In the genomic region with DNA sequence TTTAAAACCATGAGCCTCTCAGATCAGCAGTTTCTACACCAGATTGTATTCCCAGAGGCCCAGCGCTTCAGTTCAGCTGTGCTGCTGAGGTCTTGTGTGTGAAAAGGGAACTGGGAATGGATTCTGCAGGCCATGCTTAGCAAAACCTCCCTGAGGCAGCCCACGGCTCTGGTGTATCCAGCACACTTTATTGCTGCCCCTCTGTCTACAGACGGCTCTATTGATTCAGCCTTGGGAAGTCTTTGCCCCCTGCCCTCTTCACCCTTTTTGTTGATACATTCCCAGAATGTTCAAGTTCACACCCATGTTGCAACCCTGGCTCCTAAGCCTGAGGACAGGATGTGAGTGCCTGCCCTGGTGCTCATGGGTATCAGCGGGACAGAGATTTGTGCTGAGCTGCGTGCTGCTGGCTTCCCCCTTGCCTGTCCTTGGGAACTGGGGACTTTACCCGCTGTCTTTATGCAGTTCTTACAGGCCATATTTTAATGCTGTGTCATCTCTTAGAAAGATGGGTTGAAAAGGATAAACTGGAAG, we compare ENCODE assay signal across 1 cellular context.
A peak's percentile ranks its signal among the peaks of the same experiment; 100 is the strongest.
TF ChIP-seq lines count a peak whose summit lies in the region.

No MANE protein-coding gene starts in this region.

TF ChIP-seq in HepG2, 621 proteins besides CTCF, POLR2A, EP300 and RAD21 (continued from another document and continues in another):
- TF ChIP-seq KIAA2018 (CRISPR knock-in tag; IDR thresholded peaks at IDR 0.05; ENCODE audit: borderline replicate concordance) (no peak), SPEN (CRISPR knock-in tag; IDR thresholded peaks at IDR 0.05; ENCODE audit: low read depth) (peak; percentile 83; the same call in 1 of the 2 replicates), ZNF792 (CRISPR knock-in tag; IDR thresholded peaks at IDR 0.05) (peak; percentile 96), HNRNPL (IDR thresholded peaks at IDR 0.05; ENCODE audit: low read depth, low read length) (0 out of 2 replicates have a peak, but pooled peaks have one; percentile 47), GLMP (CRISPR knock-in tag; IDR thresholded peaks at IDR 0.05; ENCODE audit: borderline replicate concordance) (no peak), ZBTB3 (CRISPR knock-in tag; IDR thresholded peaks at IDR 0.05; ENCODE audit: borderline replicate concordance, low read depth) (no peak), SRSF9 (IDR thresholded peaks at IDR 0.05; ENCODE audit: borderline replicate concordance, insufficient read depth, low read depth, low read length, poor library complexity, severe bottlenecking) (no peak), TBL1XR1 (IDR thresholded peaks at IDR 0.05; ENCODE audit: borderline replicate concordance, low read length, partially characterized antibody) (peak; percentile 100), FOXK2 (IDR thresholded peaks at IDR 0.05) (peak; percentile 49), MIER3 (CRISPR knock-in tag; IDR thresholded peaks at IDR 0.05; ENCODE audit: borderline replicate concordance) (peak; percentile 96; the same call in 1 of the 2 replicates), MYC (CRISPR knock-in tag; IDR thresholded peaks at IDR 0.05; ENCODE audit: borderline replicate concordance) (peak; percentile 87; the same call in 1 of the 2 replicates), JARID2 (CRISPR knock-in tag; IDR thresholded peaks at IDR 0.05; ENCODE audit: insufficient replicate concordance) (no peak), ZNF18 (CRISPR knock-in tag; IDR thresholded peaks at IDR 0.05; ENCODE audit: insufficient replicate concordance) (peak; percentile 98), THAP7 (CRISPR knock-in tag; IDR thresholded peaks at IDR 0.05) (peak; percentile 76), HBP1 (CRISPR knock-in tag; IDR thresholded peaks at IDR 0.05; ENCODE audit: low read depth) (peak; percentile 72; the same call in 1 of the 2 replicates), ZNF383 (CRISPR knock-in tag; IDR thresholded peaks at IDR 0.05; ENCODE audit: borderline replicate concordance) (no peak), MAFF (IDR thresholded peaks at IDR 0.05; ENCODE audit: low read depth, low read length) (peak; percentile 4; the same call in 1 of the 2 replicates)
- TF ChIP-seq, protein P1, sequence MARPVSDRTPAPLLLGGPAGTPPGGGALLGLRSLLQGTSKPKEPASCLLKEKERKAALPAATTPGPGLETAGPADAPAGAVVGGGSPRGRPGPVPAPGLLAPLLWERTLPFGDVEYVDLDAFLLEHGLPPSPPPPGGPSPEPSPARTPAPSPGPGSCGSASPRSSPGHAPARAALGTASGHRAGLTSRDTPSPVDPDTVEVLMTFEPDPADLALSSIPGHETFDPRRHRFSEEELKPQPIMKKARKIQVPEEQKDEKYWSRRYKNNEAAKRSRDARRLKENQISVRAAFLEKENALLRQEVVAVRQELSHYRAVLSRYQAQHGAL (CRISPR knock-in tag; IDR thresholded peaks at IDR 0.05; ENCODE audit: not compliant biosample characterization) = no peak
- TF ChIP-seq, protein P2, sequence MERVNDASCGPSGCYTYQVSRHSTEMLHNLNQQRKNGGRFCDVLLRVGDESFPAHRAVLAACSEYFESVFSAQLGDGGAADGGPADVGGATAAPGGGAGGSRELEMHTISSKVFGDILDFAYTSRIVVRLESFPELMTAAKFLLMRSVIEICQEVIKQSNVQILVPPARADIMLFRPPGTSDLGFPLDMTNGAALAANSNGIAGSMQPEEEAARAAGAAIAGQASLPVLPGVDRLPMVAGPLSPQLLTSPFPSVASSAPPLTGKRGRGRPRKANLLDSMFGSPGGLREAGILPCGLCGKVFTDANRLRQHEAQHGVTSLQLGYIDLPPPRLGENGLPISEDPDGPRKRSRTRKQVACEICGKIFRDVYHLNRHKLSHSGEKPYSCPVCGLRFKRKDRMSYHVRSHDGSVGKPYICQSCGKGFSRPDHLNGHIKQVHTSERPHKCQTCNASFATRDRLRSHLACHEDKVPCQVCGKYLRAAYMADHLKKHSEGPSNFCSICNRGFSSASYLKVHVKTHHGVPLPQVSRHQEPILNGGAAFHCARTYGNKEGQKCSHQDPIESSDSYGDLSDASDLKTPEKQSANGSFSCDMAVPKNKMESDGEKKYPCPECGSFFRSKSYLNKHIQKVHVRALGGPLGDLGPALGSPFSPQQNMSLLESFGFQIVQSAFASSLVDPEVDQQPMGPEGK (CRISPR knock-in tag; IDR thresholded peaks at IDR 0.05) = peak; percentile 91; the same call in 1 of the 2 replicates
- TF ChIP-seq, protein P3, sequence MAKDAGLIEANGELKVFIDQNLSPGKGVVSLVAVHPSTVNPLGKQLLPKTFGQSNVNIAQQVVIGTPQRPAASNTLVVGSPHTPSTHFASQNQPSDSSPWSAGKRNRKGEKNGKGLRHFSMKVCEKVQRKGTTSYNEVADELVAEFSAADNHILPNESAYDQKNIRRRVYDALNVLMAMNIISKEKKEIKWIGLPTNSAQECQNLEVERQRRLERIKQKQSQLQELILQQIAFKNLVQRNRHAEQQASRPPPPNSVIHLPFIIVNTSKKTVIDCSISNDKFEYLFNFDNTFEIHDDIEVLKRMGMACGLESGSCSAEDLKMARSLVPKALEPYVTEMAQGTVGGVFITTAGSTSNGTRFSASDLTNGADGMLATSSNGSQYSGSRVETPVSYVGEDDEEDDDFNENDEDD (CRISPR knock-in tag; IDR thresholded peaks at IDR 0.05; ENCODE audit: borderline replicate concordance) = peak; percentile 67; the same call in 1 of the 2 replicates
- TF ChIP-seq, protein P4, sequence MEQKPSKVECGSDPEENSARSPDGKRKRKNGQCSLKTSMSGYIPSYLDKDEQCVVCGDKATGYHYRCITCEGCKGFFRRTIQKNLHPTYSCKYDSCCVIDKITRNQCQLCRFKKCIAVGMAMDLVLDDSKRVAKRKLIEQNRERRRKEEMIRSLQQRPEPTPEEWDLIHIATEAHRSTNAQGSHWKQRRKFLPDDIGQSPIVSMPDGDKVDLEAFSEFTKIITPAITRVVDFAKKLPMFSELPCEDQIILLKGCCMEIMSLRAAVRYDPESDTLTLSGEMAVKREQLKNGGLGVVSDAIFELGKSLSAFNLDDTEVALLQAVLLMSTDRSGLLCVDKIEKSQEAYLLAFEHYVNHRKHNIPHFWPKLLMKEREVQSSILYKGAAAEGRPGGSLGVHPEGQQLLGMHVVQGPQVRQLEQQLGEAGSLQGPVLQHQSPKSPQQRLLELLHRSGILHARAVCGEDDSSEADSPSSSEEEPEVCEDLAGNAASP (CRISPR knock-in tag; IDR thresholded peaks at IDR 0.05; ENCODE audit: borderline replicate concordance) = peak; percentile 99
- TF ChIP-seq, protein P5, sequence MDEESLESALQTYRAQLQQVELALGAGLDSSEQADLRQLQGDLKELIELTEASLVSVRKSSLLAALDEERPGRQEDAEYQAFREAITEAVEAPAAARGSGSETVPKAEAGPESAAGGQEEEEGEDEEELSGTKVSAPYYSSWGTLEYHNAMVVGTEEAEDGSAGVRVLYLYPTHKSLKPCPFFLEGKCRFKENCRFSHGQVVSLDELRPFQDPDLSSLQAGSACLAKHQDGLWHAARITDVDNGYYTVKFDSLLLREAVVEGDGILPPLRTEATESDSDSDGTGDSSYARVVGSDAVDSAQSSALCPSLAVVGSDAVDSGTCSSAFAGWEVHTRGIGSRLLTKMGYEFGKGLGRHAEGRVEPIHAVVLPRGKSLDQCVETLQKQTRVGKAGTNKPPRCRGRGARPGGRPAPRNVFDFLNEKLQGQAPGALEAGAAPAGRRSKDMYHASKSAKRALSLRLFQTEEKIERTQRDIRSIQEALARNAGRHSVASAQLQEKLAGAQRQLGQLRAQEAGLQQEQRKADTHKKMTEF (CRISPR knock-in tag; IDR thresholded peaks at IDR 0.05) = peak; percentile 97
- TF ChIP-seq, protein P6, sequence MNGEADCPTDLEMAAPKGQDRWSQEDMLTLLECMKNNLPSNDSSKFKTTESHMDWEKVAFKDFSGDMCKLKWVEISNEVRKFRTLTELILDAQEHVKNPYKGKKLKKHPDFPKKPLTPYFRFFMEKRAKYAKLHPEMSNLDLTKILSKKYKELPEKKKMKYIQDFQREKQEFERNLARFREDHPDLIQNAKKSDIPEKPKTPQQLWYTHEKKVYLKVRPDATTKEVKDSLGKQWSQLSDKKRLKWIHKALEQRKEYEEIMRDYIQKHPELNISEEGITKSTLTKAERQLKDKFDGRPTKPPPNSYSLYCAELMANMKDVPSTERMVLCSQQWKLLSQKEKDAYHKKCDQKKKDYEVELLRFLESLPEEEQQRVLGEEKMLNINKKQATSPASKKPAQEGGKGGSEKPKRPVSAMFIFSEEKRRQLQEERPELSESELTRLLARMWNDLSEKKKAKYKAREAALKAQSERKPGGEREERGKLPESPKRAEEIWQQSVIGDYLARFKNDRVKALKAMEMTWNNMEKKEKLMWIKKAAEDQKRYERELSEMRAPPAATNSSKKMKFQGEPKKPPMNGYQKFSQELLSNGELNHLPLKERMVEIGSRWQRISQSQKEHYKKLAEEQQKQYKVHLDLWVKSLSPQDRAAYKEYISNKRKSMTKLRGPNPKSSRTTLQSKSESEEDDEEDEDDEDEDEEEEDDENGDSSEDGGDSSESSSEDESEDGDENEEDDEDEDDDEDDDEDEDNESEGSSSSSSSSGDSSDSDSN (CRISPR knock-in tag; IDR thresholded peaks at IDR 0.05) = peak; percentile 77
